ENCODE assay signal across 12 cellular contexts in the genomic region with DNA sequence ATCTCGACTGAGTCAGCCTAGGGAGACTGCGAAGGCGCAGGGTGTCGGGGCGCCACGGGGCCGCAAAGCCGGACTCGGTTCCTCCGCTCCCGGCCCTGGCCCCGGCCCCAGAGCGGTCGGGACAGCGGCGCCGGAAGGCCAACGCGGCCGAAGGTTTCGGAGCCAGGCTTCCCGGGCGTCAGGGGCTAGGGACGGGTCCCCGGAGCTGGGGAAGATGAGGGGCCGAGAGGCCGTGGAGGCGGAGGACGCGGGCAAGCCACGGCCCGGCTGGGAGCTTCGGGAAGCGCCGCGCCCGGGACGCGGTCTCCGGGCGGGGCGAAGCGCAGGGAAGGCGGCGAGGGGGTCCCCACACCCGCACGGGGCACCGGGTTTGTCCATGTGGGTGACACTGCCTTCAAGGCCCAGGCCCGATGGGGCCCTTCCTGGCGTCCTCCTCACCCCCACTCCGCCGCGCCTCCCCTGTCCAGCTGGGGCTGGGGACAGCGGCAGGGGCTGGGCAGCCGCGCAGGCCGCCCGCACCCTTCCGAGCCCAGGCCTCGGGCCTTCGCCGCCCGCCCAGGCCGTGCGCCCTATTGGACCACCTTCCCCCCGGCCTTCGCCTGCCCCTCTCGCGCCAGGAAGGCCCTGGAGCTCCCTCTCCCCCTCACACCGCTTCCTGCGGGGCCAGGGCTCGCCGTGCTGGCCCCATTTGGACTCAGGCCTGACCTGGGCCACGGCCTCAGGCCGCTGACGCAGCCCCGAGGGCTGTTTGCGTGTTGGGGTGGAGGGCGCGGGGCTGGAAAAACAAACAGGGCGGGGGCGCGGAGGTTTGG. TPM values are rescaled to one million over a fixed set of nuclear protein-coding genes. Genes with fewer than 3 reads are reported as not detected.
DNase-seq lines count a peak whose midpoint lies in the region; ATAC-seq and TF ChIP-seq lines count a peak whose summit lies in the region.
"Had no signal": no experiment of that assay in that cellular context is flagged by ENCODE, and none has a peak within 500 bp of the region (broad histone marks: within the 10 kb centered on the region; RNA-seq: fewer than 3 reads in every experiment).

No MANE protein-coding gene starts in this region.

- DNase-seq in GM13976 (ENCODE audit: low spot score) (peak; percentile 35), adipocyte (ENCODE audit: low read depth) (no peak), iPS DF 6.9 (ENCODE audit: low read depth, low spot score) (no peak), sigmoid colon (no peak), erythroblast (lab: John Stamatoyannopoulos, UW) (no peak)
- DNase-seq: NCI-H1436 treated with DMSO at 0.1 percent for 48 hours had no signal

- ATAC-seq in GM18519 (IDR thresholded peaks at IDR 0.05; ENCODE audit: low FRiP score, unreplicated experiment) (no peak), HG02588 (IDR thresholded peaks at IDR 0.05; ENCODE audit: unreplicated experiment) (no peak), HG02870 (IDR thresholded peaks at IDR 0.05; ENCODE audit: unreplicated experiment) (no peak)

- TF ChIP-seq CTCF in GM13976 (IDR thresholded peaks at IDR 0.05; ENCODE audit: borderline replicate concordance, control extremely low read depth, extremely low read depth, insufficient read depth, missing control alignments), result no peak
- TF ChIP-seq CTCF in sigmoid colon (IDR thresholded peaks at IDR 0.05), result no peak

- H3K9me3 ChIP-seq in adipocyte (ENCODE audit: control insufficient read depth, low read length) (peaks cover 5% of the 10 kb centered on the region), iPS DF 6.9 (ENCODE audit: control insufficient read depth, insufficient read depth, low read length) (no peaks in the 10 kb centered on the region; the same call in 1 of the 2 replicates), sigmoid colon (no peaks in the 10 kb centered on the region)

- TF ChIP-seq POLR2A in sigmoid colon (IDR thresholded peaks at IDR 0.05), result no peak
- TF ChIP-seq POLR2A in erythroblast (IDR thresholded peaks at IDR 0.05; ENCODE audit: low read length), result no peak

- in situ Hi-C loops in GM13976 (cut with MboI; ENCODE audit: low sequenced_read_pairs, unreplicated experiment), result no loop called here

- TF ChIP-seq EP300 in sigmoid colon (IDR thresholded peaks at IDR 0.05), result no peak

- intact Hi-C loops in sigmoid colon (cut with DNase I), result no loop called here

- H3K36me3 ChIP-seq in adipocyte (ENCODE audit: control insufficient read depth, insufficient read depth, low read length, severe bottlenecking) (no peaks in the 10 kb centered on the region), iPS DF 6.9 (ENCODE audit: control insufficient read depth, insufficient read depth, low read length) (no peaks in the 10 kb centered on the region), sigmoid colon (no peaks in the 10 kb centered on the region)
- H3K36me3 ChIP-seq: BLaER1 treated with 17β-estradiol and CSF1 and Interleukin-3, amounts not matched to agents 10 nM and 100 nM had no signal

- peak overlapping the region; percentile 26 for H3K4me3 ChIP-seq in adipocyte (ENCODE audit: low read length)
- peak overlapping the region; percentile 29; the same call in 1 of the 2 replicates for H3K4me3 ChIP-seq in iPS DF 6.9 (ENCODE audit: low read length)
- peak overlapping the region in 3 of 4 donors; percentile 20 to 35 (median 34) for H3K4me3 ChIP-seq in sigmoid colon

- WGBS in iPS DF 6.9 (ENCODE audit: insufficient coverage, insufficient read length), result no CpG with 5 or more reads among the region's 83 CpGs
- 3 to 4% methylated on average over 83 of the region's 83 CpGs for WGBS in sigmoid colon, 2 donors

- H3K27ac ChIP-seq in iPS DF 6.9 (ENCODE audit: low read length) (no peak overlapping the region), sigmoid colon (no peak overlapping the region)
- H3K27ac ChIP-seq: BLaER1 treated with 17β-estradiol and CSF1 and Interleukin-3, amounts not matched to agents 10 nM and 100 nM; SK-N-MC had no signal

- H3K9ac ChIP-seq in adipocyte (ENCODE audit: low read length), result no peak overlapping the region
- H3K9ac ChIP-seq: BLaER1 treated with 17β-estradiol and CSF1 and Interleukin-3, amounts not matched to agents 10 nM and 100 nM had no signal

- H3K4me1 ChIP-seq in adipocyte (ENCODE audit: control insufficient read depth, insufficient read depth, low read length) (peaks cover 5% of the 10 kb centered on the region), iPS DF 6.9 (ENCODE audit: control insufficient read depth, insufficient read depth, low read length) (peaks cover 12% of the 10 kb centered on the region), sigmoid colon (peaks cover 0 to 40% (median 23%) of the 10 kb centered on the region in 4 donors)

- H3K27me3 ChIP-seq in adipocyte (replicated peaks; ENCODE audit: control insufficient read depth, insufficient read depth, low read length), result peaks cover 82% of the 10 kb centered on the region
- peaks cover 77% of the 10 kb centered on the region for H3K27me3 ChIP-seq in iPS DF 6.9 (ENCODE audit: control insufficient read depth, insufficient read depth, low read length)
- H3K27me3 ChIP-seq in sigmoid colon, result peaks cover 55 to 98% (median 93%) of the 10 kb centered on the region in 3 donors

RNA-seq across cellular contexts. Expression of gene SIX3, which starts 12.6 kb away (rescaled TPM):
- total RNA-seq in sigmoid colon, result not detected
- polyA plus RNA-seq in sigmoid colon, result not detected
- total RNA-seq: fibroblast of villous mesenchyme had no signal
